Comparison of ENCODE assay signal across 1 cellular context in the genomic region with DNA sequence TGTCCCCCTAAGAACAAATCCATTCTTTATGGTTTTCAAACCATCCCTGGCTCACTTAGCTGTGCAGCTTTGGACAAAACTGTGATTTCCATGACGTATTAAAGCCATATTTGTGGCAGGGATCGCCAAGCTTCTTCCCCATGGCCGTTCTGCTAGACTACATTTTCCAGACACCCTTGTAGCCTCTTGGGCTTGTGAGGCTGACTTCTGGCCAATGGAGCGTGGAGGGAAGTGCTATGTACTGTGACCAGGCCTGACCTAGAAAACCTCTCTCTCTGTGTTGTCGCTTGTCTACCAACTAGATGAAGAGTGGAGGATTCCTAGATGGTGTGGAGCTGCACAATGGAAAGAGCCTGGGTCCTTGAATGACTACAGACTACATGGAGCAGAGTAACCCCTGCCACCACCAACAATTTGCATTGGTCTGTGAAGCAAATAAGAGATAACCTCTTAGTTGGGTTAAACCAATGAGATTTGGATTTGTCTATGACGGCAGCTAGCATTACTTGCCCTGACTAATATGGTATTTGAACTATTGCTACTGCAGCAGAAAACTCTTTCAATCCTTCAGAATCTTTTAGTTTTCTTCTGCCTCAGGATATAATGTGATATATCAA.
TF ChIP-seq lines count a peak whose summit lies in the region.

No MANE protein-coding gene starts in this region.

TF ChIP-seq in GM12878, 131 proteins besides CTCF, POLR2A, EP300 and RAD21 (continued from another document):
- TF ChIP-seq, protein P1, sequence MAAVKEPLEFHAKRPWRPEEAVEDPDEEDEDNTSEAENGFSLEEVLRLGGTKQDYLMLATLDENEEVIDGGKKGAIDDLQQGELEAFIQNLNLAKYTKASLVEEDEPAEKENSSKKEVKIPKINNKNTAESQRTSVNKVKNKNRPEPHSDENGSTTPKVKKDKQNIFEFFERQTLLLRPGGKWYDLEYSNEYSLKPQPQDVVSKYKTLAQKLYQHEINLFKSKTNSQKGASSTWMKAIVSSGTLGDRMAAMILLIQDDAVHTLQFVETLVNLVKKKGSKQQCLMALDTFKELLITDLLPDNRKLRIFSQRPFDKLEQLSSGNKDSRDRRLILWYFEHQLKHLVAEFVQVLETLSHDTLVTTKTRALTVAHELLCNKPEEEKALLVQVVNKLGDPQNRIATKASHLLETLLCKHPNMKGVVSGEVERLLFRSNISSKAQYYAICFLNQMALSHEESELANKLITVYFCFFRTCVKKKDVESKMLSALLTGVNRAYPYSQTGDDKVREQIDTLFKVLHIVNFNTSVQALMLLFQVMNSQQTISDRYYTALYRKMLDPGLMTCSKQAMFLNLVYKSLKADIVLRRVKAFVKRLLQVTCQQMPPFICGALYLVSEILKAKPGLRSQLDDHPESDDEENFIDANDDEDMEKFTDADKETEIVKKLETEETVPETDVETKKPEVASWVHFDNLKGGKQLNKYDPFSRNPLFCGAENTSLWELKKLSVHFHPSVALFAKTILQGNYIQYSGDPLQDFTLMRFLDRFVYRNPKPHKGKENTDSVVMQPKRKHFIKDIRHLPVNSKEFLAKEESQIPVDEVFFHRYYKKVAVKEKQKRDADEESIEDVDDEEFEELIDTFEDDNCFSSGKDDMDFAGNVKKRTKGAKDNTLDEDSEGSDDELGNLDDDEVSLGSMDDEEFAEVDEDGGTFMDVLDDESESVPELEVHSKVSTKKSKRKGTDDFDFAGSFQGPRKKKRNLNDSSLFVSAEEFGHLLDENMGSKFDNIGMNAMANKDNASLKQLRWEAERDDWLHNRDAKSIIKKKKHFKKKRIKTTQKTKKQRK (IDR thresholded peaks at IDR 0.05; ENCODE audit: low read depth, low read length), result no peak
- TF ChIP-seq DPF2 (IDR thresholded peaks at IDR 0.05) (no peak), BRCA1 (IDR thresholded peaks at IDR 0.05; ENCODE audit: low read depth, low read length) (no peak), RBBP5 (conservative IDR thresholded peaks at IDR 0.05) (no peak), NFYA (IDR thresholded peaks at IDR 0.05; ENCODE audit: borderline replicate concordance, low read depth, low read length) (no peak), SRF (IDR thresholded peaks at IDR 0.05; ENCODE audit: low read depth in 2 of 2, low read length in 2 of 2) (0 out of 4 replicates have a peak, but pooled peaks of 1 of the 2 experiments have one; percentile 24), TCF3 (IDR thresholded peaks at IDR 0.05; ENCODE audit: borderline replicate concordance, insufficient read depth, low read depth, low read length) (no peak), NRF1 (conservative IDR thresholded peaks at IDR 0.05; ENCODE audit: low read depth, low read length) (no peak), MTA2 (IDR thresholded peaks at IDR 0.05; ENCODE audit: low read depth) (no peak), TAF1 (IDR thresholded peaks at IDR 0.05; ENCODE audit: borderline replicate concordance, low read depth, low read length) (no peak)
- TF ChIP-seq, protein P2, sequence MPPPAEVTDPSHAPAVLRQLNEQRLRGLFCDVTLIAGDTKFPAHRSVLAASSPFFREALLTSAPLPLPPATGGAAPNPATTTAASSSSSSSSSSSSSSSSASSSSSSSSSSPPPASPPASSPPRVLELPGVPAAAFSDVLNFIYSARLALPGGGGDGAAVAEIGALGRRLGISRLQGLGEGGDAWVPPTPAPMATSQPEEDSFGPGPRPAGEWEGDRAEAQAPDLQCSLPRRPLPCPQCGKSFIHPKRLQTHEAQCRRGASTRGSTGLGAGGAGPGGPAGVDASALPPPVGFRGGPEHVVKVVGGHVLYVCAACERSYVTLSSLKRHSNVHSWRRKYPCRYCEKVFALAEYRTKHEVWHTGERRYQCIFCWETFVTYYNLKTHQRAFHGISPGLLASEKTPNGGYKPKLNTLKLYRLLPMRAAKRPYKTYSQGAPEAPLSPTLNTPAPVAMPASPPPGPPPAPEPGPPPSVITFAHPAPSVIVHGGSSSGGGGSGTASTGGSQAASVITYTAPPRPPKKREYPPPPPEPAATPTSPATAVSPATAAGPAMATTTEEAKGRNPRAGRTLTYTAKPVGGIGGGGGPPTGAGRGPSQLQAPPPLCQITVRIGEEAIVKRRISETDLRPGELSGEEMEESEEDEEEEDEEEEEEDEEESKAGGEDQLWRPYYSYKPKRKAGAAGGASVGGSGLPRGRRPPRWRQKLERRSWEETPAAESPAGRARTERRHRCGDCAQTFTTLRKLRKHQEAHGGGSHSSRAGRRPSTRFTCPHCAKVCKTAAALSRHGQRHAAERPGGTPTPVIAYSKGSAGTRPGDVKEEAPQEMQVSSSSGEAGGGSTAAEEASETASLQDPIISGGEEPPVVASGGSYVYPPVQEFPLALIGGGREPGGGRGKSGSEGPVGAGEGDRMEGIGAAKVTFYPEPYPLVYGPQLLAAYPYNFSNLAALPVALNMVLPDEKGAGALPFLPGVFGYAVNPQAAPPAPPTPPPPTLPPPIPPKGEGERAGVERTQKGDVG (CRISPR knock-in tag; IDR thresholded peaks at IDR 0.05), result no peak
- TF ChIP-seq, protein P3, sequence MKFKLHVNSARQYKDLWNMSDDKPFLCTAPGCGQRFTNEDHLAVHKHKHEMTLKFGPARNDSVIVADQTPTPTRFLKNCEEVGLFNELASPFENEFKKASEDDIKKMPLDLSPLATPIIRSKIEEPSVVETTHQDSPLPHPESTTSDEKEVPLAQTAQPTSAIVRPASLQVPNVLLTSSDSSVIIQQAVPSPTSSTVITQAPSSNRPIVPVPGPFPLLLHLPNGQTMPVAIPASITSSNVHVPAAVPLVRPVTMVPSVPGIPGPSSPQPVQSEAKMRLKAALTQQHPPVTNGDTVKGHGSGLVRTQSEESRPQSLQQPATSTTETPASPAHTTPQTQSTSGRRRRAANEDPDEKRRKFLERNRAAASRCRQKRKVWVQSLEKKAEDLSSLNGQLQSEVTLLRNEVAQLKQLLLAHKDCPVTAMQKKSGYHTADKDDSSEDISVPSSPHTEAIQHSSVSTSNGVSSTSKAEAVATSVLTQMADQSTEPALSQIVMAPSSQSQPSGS (IDR thresholded peaks at IDR 0.05; ENCODE audit: low read length), result no peak
- TF ChIP-seq, protein P4, sequence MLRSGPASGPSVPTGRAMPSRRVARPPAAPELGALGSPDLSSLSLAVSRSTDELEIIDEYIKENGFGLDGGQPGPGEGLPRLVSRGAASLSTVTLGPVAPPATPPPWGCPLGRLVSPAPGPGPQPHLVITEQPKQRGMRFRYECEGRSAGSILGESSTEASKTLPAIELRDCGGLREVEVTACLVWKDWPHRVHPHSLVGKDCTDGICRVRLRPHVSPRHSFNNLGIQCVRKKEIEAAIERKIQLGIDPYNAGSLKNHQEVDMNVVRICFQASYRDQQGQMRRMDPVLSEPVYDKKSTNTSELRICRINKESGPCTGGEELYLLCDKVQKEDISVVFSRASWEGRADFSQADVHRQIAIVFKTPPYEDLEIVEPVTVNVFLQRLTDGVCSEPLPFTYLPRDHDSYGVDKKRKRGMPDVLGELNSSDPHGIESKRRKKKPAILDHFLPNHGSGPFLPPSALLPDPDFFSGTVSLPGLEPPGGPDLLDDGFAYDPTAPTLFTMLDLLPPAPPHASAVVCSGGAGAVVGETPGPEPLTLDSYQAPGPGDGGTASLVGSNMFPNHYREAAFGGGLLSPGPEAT (IDR thresholded peaks at IDR 0.05; ENCODE audit: low read depth), result 0 out of 2 replicates have a peak, but pooled peaks have one; percentile 13
TF ChIP-seq in GM12878: peak in this region for 6.
